Comparison of ENCODE assay signal across 9 cellular contexts in the genomic region with DNA sequence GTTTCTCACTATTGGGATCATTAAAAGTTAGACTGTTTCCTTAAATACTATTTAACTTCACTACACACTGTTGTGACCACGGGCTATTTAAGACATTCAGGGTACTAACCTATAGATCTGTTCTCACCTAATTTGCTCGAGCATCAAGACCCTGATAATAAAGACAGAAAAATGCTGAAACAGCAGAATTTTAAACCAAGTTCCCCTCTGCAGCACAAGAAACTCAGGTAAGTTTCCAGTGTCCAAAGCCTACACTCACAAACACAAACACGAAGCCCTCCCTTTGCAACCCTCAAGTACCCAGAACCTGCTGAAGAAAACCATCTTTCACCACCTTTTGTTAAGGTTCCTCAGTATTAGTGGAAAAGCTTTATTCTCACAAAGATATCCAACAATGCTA. TPM values are rescaled to one million over a fixed set of nuclear protein-coding genes. Genes with fewer than 3 reads are reported as not detected.
DNase-seq lines count a peak whose midpoint lies in the region; ATAC-seq, FAIRE-seq and TF ChIP-seq lines count a peak whose summit lies in the region.
"Had no signal": no experiment of that assay in that cellular context is flagged by ENCODE, and none has a peak within 500 bp of the region (broad histone marks: within the 10 kb centered on the region; RNA-seq: fewer than 3 reads in every experiment).

No MANE protein-coding gene starts in this region.

- H3K27me3 Mint-ChIP-seq in activated naive CD8-positive, alpha-beta T cell treated with anti-CD3 and anti-CD28 coated beads, Interleukin-2, amount 50 U/mL, for 24 hours, result peaks cover 2% of the 10 kb centered on the region

- peaks cover 4 to 7% of the 10 kb centered on the region in 2 experiments for H3K36me3 ChIP-seq in mesenchymal stem cell (ENCODE audit: control insufficient read depth in 1 of 2, insufficient read depth in 2 of 2, low read depth in 1 of 2, low read length in 2 of 2)

- no peak overlapping the region for H3K14ac ChIP-seq in mesenchymal stem cell (ENCODE audit: low read length in 2 of 2)

- no peak overlapping the region for H2AFZ ChIP-seq in mesenchymal stem cell (ENCODE audit: low read depth, low read length)

- POLR2A ChIA-PET in HEK293T (lab: Yijun Ruan, JAX), result interaction anchor here (1.3 kb wide), 1 partner anchor 34 kb away, joined by 5 read pairs; no protein-coding TSS in a partner anchor

- H3K9ac ChIP-seq in mesenchymal stem cell (ENCODE audit: low read length), result peak overlapping the region; percentile 99

- CTCF ChIA-PET in HEK293T (lab: Yijun Ruan, JAX), result no interaction called here

- no peak overlapping the region for H2BK12ac ChIP-seq in mesenchymal stem cell (ENCODE audit: low read length in 2 of 2)

- H3K79me1 ChIP-seq in mesenchymal stem cell (replicated peaks; ENCODE audit: low read length, poor library complexity, severe bottlenecking), result no peaks in the 10 kb centered on the region

- no peak overlapping the region for H2BK15ac ChIP-seq in mesenchymal stem cell (ENCODE audit: low read depth, poor library complexity, severe bottlenecking)

- no peak; the same call in 1 of the 2 replicates for TF ChIP-seq POLR2A in GM12891 (IDR thresholded peaks at IDR 0.05; ENCODE audit: low read depth, low read length)

- no peak overlapping the region for H2BK5ac ChIP-seq in mesenchymal stem cell (ENCODE audit: low read depth, low read length, poor library complexity, severe bottlenecking)

- no peak for FAIRE-seq in GM12891 (lab: Jason Lieb, UNC)

- no peak overlapping the region for H3K23ac ChIP-seq in mesenchymal stem cell (ENCODE audit: low read length in 2 of 2)

- no peak for TF ChIP-seq CTCF in 22Rv1 (IDR thresholded peaks at IDR 0.05)

- no peak overlapping the region for H4K91ac ChIP-seq in mesenchymal stem cell (ENCODE audit: low read length)

- H3K27ac Mint-ChIP-seq in activated naive CD8-positive, alpha-beta T cell treated with anti-CD3 and anti-CD28 coated beads, Interleukin-2, amount 50 U/mL, for 24 hours, result peak overlapping the region; percentile 99

- ATAC-seq in activated naive CD8-positive, alpha-beta T cell treated with anti-CD3 and anti-CD28 coated beads, Interleukin-2, amount 50 U/mL, for 24 hours, result no peak
- ATAC-seq in GM18517 (IDR thresholded peaks at IDR 0.05; ENCODE audit: unreplicated experiment), result no peak

- H2BK120ac ChIP-seq in mesenchymal stem cell (ENCODE audit: low read depth, low read length), result no peak overlapping the region

- no peak overlapping the region for H4K8ac ChIP-seq in mesenchymal stem cell (ENCODE audit: low read length)

- peak overlapping the region; percentile 62 for H2AK5ac ChIP-seq in mesenchymal stem cell (ENCODE audit: low read length, severe bottlenecking)

- H3K4me1 Mint-ChIP-seq in activated naive CD8-positive, alpha-beta T cell treated with anti-CD3 and anti-CD28 coated beads, Interleukin-2, amount 50 U/mL, for 24 hours, result peaks cover 69% of the 10 kb centered on the region

- no peak overlapping the region for H3K18ac ChIP-seq in mesenchymal stem cell (ENCODE audit: low read depth in 1 of 2, low read length in 2 of 2)

- H3K4me2 ChIP-seq in mesenchymal stem cell (ENCODE audit: low read length, poor library complexity, severe bottlenecking), result no peak overlapping the region

- H3K4me3 ChIP-seq in mesenchymal stem cell (ENCODE audit: insufficient read depth in 1 of 2, low read depth in 1 of 2, low read length in 2 of 2), result peak overlapping the region in 1 of 2 experiments; percentile 98

- H3K36me3 Mint-ChIP-seq in activated naive CD8-positive, alpha-beta T cell treated with anti-CD3 and anti-CD28 coated beads, Interleukin-2, amount 50 U/mL, for 24 hours (ENCODE audit: low read depth), result peaks cover 77% of the 10 kb centered on the region

- H3K9me3 ChIP-seq in mesenchymal stem cell (ENCODE audit: control insufficient read depth, low read length), result no peaks in the 10 kb centered on the region

- 50% methylated on average over 3 of the region's 3 CpGs for WGBS in mesenchymal stem cell

- peaks cover 16% of the 10 kb centered on the region for H3K4me1 ChIP-seq in mesenchymal stem cell (ENCODE audit: control insufficient read depth, insufficient read depth, low read depth, low read length)

- H3K27ac ChIP-seq in 22Rv1 (0 out of 2 replicates have a peak overlapping the region, but pooled peaks have one; percentile 5), mesenchymal stem cell (ENCODE audit: low read length, poor library complexity, severe bottlenecking) (no peak overlapping the region)

- no peaks in the 10 kb centered on the region for H3K27me3 ChIP-seq in mesenchymal stem cell (ENCODE audit: control insufficient read depth in 1 of 2, insufficient read depth in 1 of 2, low read length in 2 of 2)

- no peaks in the 10 kb centered on the region for H3K9me3 Mint-ChIP-seq in activated naive CD8-positive, alpha-beta T cell treated with anti-CD3 and anti-CD28 coated beads, Interleukin-2, amount 50 U/mL, for 24 hours

- no peak for DNase-seq in HEK293T (ENCODE audit: extremely low spot score)
- no peak for DNase-seq in activated naive CD8-positive, alpha-beta T cell treated with anti-CD3 and anti-CD28 coated beads, Interleukin-2, amount 50 U/mL, for 24 hours
- no peak for DNase-seq in mesenchymal stem cell
- no peak for DNase-seq in T1000 (lab: John Stamatoyannopoulos, UW)
- no peak for DNase-seq in HK-2 (ENCODE audit: unreplicated experiment)
- DNase-seq in GM12891 (ENCODE audit: insufficient read length, low spot score), result no peak
- DNase-seq: NCI-H446 had no signal

- H3K4ac ChIP-seq in mesenchymal stem cell (ENCODE audit: low read depth in 1 of 2, low read length in 2 of 2), result no peak overlapping the region

- H3K4me3 Mint-ChIP-seq in activated naive CD8-positive, alpha-beta T cell treated with anti-CD3 and anti-CD28 coated beads, Interleukin-2, amount 50 U/mL, for 24 hours, result peak overlapping the region; percentile 90

TF ChIP-seq in HEK293T, 16 proteins besides CTCF, POLR2A, EP300 and RAD21:
- TF ChIP-seq ZNF384 (IDR thresholded peaks at IDR 0.05) (no peak), ARNT (IDR thresholded peaks at IDR 0.05) (no peak), L3MBTL2 (conservative IDR thresholded peaks at IDR 0.05) (no peak), FOXK2 (IDR thresholded peaks at IDR 0.05) (0 out of 2 replicates have a peak, but pooled peaks have one; percentile 7)

TF ChIP-seq in GM12891, 5 proteins besides CTCF, POLR2A, EP300 and RAD21:
- no peak for TF ChIP-seq TAF1 (IDR thresholded peaks at IDR 0.05; ENCODE audit: low read depth, low read length)
- TF ChIP-seq POU2F2 (IDR thresholded peaks at IDR 0.05; ENCODE audit: low read depth, low read length), result no peak
- TF ChIP-seq SPI1 (IDR thresholded peaks at IDR 0.05; ENCODE audit: low read depth, low read length), result no peak
- no peak for TF ChIP-seq POLR2AphosphoS5 (IDR thresholded peaks at IDR 0.05; ENCODE audit: low read depth, low read length)

RNA-seq across cellular contexts. Expression of a gene that starts 4.0 kb away (rescaled TPM):
- polyA plus RNA-seq in mesenchymal stem cell (2013, experiment 1 of 2), result 76.3 TPM
- polyA plus RNA-seq in mesenchymal stem cell (2013, experiment 2 of 2), result 76.9 TPM
- polyA plus RNA-seq in GM12891 (2012; ENCODE audit: low read depth, missing spikeins), result 178 TPM

RNA-seq across cellular contexts. Expression of a gene that starts 4.2 kb away (rescaled TPM):
- polyA plus RNA-seq in mesenchymal stem cell (2013, experiment 1 of 2), result 14.6 TPM
- polyA plus RNA-seq in mesenchymal stem cell (2013, experiment 2 of 2), result 13.8 TPM
- polyA plus RNA-seq in GM12891 (2012; ENCODE audit: low read depth, missing spikeins), result 21.8 TPM
